In genomic region chr10:24467094-24467493, GRCh38 we compare ENCODE assay signal across 13 cellular contexts.
DNase-seq lines count a peak whose midpoint lies in the region; ATAC-seq and TF ChIP-seq lines count a peak whose summit lies in the region.
"Had no signal": no experiment of that assay in that cellular context is flagged by ENCODE, and none has a peak within 500 bp of the region (broad histone marks: within the 10 kb centered on the region; RNA-seq: fewer than 3 reads in every experiment).

No MANE protein-coding gene starts in this region.

- DNase-seq in LNCaP clone FGC (ENCODE audit: low read depth) (no peak), choroid plexus epithelial cell (ENCODE audit: low read depth) (no peak), NCI-H146 (lab: John Stamatoyannopoulos, UW) (no peak), Ammon's horn (ENCODE audit: low spot score) (no peak), middle frontal gyrus (ENCODE audit: extremely low spot score, low spot score) (no peak)
- DNase-seq: activated effector memory CD4-positive, alpha-beta T cell treated with anti-CD3 and anti-CD28 coated beads, Interleukin-2, amount 50 U/mL, for 16 hours; dermis blood vessel endothelial cell; H9; NCI-H1092 had no signal

- H3K9me3 ChIP-seq in muscle layer of duodenum (ENCODE audit: control insufficient read depth in 1 of 2, low read length in 2 of 2) = no peaks in the 10 kb centered on the region
- H3K9me3 ChIP-seq: tibial nerve had no signal

- H3K36me3 ChIP-seq in muscle layer of duodenum (ENCODE audit: control insufficient read depth in 1 of 2, insufficient read depth in 2 of 2, low read length in 2 of 2) = peaks cover 0 to 4% of the 10 kb centered on the region in 2 donors

- no peak for ATAC-seq in HG03442 (IDR thresholded peaks at IDR 0.05; ENCODE audit: unreplicated experiment)

- TF ChIP-seq CTCF in 22Rv1 (IDR thresholded peaks at IDR 0.05) = no peak
- TF ChIP-seq CTCF in LNCaP clone FGC (IDR thresholded peaks at IDR 0.05; ENCODE audit: control insufficient read depth, extremely low read depth, insufficient read depth) = no peak
- TF ChIP-seq CTCF in choroid plexus epithelial cell (conservative IDR thresholded peaks at IDR 0.05; ENCODE audit: low read depth, low read length) = no peak

- peak overlapping the region; percentile 66 for H3K4me3 ChIP-seq in LNCaP clone FGC (ENCODE audit: low read depth, low read length)
- peak overlapping the region; percentile 57 for H3K4me3 ChIP-seq in choroid plexus epithelial cell (ENCODE audit: low read depth, low read length)
- peak overlapping the region in 1 of 2 donors; percentile 51 for H3K4me3 ChIP-seq in muscle layer of duodenum (ENCODE audit: low read depth in 1 of 2, low read length in 2 of 2)

- no peaks in the 10 kb centered on the region for H3K27me3 ChIP-seq in muscle layer of duodenum (ENCODE audit: low read depth, low read length)
- H3K27me3 ChIP-seq: tibial nerve had no signal

- H3K27ac ChIP-seq in 22Rv1 = peak overlapping the region; percentile 74
- peak overlapping the region; percentile 81 for H3K27ac ChIP-seq in muscle layer of duodenum (ENCODE audit: low read length)

- peaks cover 0 to 13% of the 10 kb centered on the region in 2 donors for H3K4me1 ChIP-seq in muscle layer of duodenum (ENCODE audit: control insufficient read depth in 1 of 2, insufficient read depth in 2 of 2, low read length in 2 of 2)
